ENCODE assay signal across 9 cellular contexts in the genomic region with DNA sequence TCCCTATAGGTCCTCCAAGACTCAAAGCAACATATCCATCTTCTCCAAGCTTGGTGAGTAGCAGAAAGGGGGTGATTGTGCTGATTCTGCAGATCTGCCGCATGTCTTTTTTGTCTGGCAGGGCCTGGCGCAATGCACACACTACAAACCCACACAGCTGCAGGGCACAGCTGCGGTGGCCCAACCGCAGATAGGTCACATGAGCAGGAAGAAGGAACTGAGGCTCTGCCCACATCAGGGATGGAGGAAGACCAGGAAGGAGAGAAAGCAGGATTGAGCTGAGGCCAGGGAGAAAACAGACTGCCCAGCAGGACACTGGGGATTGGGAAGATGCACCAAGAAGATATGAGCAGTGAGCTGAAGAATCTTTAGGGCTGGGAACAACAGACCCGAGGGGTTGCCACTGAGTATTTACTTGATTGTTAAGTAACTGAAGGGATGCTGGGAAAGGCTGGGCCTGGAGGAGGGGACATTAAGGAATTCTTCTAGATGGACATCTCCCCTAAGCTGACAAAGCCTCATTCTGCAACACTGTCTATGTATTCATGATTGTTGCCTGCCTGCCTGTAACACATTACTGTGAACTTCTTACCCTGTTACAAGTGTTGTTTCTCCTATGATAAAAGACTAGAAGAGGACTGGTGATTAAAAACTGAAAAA.
DNase-seq lines count a peak whose midpoint lies in the region; ATAC-seq, FAIRE-seq and TF ChIP-seq lines count a peak whose summit lies in the region.
"Had no signal": no experiment of that assay in that cellular context is flagged by ENCODE, and none has a peak within 500 bp of the region (broad histone marks: within the 10 kb centered on the region; RNA-seq: fewer than 3 reads in every experiment).

No MANE protein-coding gene starts in this region.

- H3K27ac ChIP-seq in PC-9 = no peak overlapping the region

- H3K27me3 ChIP-seq in PC-9 (ENCODE audit: insufficient read depth, low read depth) = no peaks in the 10 kb centered on the region

- intact Hi-C loops in PC-9 (cut with micrococcal nuclease; ENCODE audit: unreplicated experiment) = no loop called here

- in situ Hi-C loops in GM13977 (cut with MboI; ENCODE audit: low pct_unique_long_range_greater_than_20kb, low sequenced_read_pairs, unreplicated experiment) = no loop called here

- no peak for DNase-seq in GM19239 (ENCODE audit: insufficient read length, low spot score)
- DNase-seq in PC-9 = peak; percentile 27 to 62
- DNase-seq in foreskin fibroblast = peak; percentile 80 to 81
- DNase-seq in renal cortical epithelial cell (ENCODE audit: low read depth) = peak; percentile 77
- DNase-seq in activated CD4-positive, alpha-beta T cell treated with anti-CD3 and anti-CD28 coated beads, Interleukin-2, amount 50 U/mL, for 4 hours = no peak
- DNase-seq in GM13977 (ENCODE audit: low spot score) = no peak
- DNase-seq: immature natural killer cell had no signal

- BruUV-seq in PC-9 (replicated peaks; lab: Mats Ljungman, UMichigan) = no TSS peak

- H4K20me1 ChIP-seq in PC-9 (ENCODE audit: insufficient read depth) = no peaks in the 10 kb centered on the region

- H3K36me3 ChIP-seq in PC-9 (ENCODE audit: low read depth) = no peaks in the 10 kb centered on the region

- peak overlapping the region; percentile 41 for H3K4me2 ChIP-seq in PC-9

- H3K9me2 ChIP-seq in PC-9 (ENCODE audit: insufficient read depth) = no peaks in the 10 kb centered on the region

- ATAC-seq in HG03039 (IDR thresholded peaks at IDR 0.05; ENCODE audit: unreplicated experiment) (no peak), HG03432 (IDR thresholded peaks at IDR 0.05; ENCODE audit: unreplicated experiment) (no peak)

- CTCF ChIA-PET in PC-9 (lab: Charles Lee) = interaction anchor here (0.5 kb wide), 1 partner anchor 34 kb away, joined by 7 read pairs; no protein-coding TSS in a partner anchor

- POLR2A ChIA-PET in PC-9 (lab: Charles Lee; ENCODE audit: unreplicated experiment) = no interaction called here

- H3K79me2 ChIP-seq in PC-9 (ENCODE audit: low read depth) = no peaks in the 10 kb centered on the region

- H2AFZ ChIP-seq in PC-9 = no peak overlapping the region

- TF ChIP-seq CTCF in PC-9 (conservative IDR thresholded peaks at IDR 0.05) (no peak), foreskin fibroblast (IDR thresholded peaks at IDR 0.05; ENCODE audit: low read depth, low read length) (no peak), GM13977 (IDR thresholded peaks at IDR 0.05; ENCODE audit: extremely low read depth, insufficient read depth, missing control alignments) (no peak)

- FAIRE-seq in GM19239 (lab: Jason Lieb, UNC) = peak; percentile 94

- H3K4me3 ChIP-seq in PC-9 = no peak overlapping the region
- H3K4me3 ChIP-seq in foreskin fibroblast (ENCODE audit: low read depth in 1 of 2, low read length in 2 of 2) = no peak overlapping the region

- no peaks in the 10 kb centered on the region for H3F3A ChIP-seq in PC-9 (ENCODE audit: insufficient read depth, low read depth)

- no peaks in the 10 kb centered on the region for H3K9me3 ChIP-seq in PC-9 (ENCODE audit: insufficient read depth, low read depth)

- peaks cover 28% of the 10 kb centered on the region for H3K4me1 ChIP-seq in PC-9 (replicated peaks; ENCODE audit: insufficient read depth)

Comparison
In these comparisons a context has a peak if more than half of its experiments do, and no peak if none do; other contexts are left out.
1. DNase-seq: peak in PC-9 (2 of 2), foreskin fibroblast (2 of 2) and renal cortical epithelial cell (single experiment); none in GM19239 (single experiment), activated CD4-positive, alpha-beta T cell treated with anti-CD3 and anti-CD28 coated beads, Interleukin-2, amount 50 U/mL, for 4 hours (0 of 2) and GM13977 (single experiment).